In genomic region chr2:207276248-207276647, GRCh38 we compare ENCODE assay signal across 30 cellular contexts.
"Had no signal": no experiment of that assay in that cellular context is flagged by ENCODE, and none has a peak within 500 bp of the region (broad histone marks: within the 10 kb centered on the region; RNA-seq: fewer than 3 reads in every experiment).

No MANE protein-coding gene starts in this region.

- H3K9me3 Mint-ChIP-seq: activated B cell treated with CpG ODN at 0.5 μM for 24 hours; activated naive CD4-positive, alpha-beta T cell treated with anti-CD3 and anti-CD28 coated beads, Interleukin-2, amount 10 ng/mL, durations not matched to agents 7 days and 5 days; activated naive CD8-positive, alpha-beta T cell treated with anti-CD3 and anti-CD28 coated beads, Interleukin-2, amount 10 ng/mL, durations not matched to agents 7 days and 5 days; central memory CD8-positive, alpha-beta T cell; dendritic cell treated with granulocyte-macrophage colony-stimulating factor and Interleukin-4, amounts not matched to agents 40 ng/mL and 50 ng/mL, for 4 days had no signal

- H3K36me3 ChIP-seq: ascending aorta, brain microvascular endothelial cell, esophagus squamous epithelium, heart left ventricle, WERI-Rb-1 had no signal

- H3K4me3 Mint-ChIP-seq: activated B cell treated with CpG ODN at 0.5 μM for 24 hours; activated CD8-positive, alpha-beta T cell treated with anti-CD3 and anti-CD28 coated beads for 36 hours; activated naive CD4-positive, alpha-beta T cell treated with anti-CD3 and anti-CD28 coated beads, Interleukin-2, amount 10 ng/mL, durations not matched to agents 7 days and 5 days; activated naive CD8-positive, alpha-beta T cell treated with anti-CD3 and anti-CD28 coated beads, Interleukin-2, amount 10 ng/mL, durations not matched to agents 7 days and 5 days; activated T-helper 1 cell treated with anti-CD3 and anti-CD28 coated beads, Interleukin-12 subunit alpha, Interleukin-12 subunit beta, Interleukin-2, Interleukin-4 antibody, amounts not matched to agents 30 ng/mL and 10 ng/mL and 1 ng/mL, durations not matched to agents 14 hours and 24 hours and 36 hours; central memory CD8-positive, alpha-beta T cell; dendritic cell treated with granulocyte-macrophage colony-stimulating factor and Interleukin-4, amounts not matched to agents 40 ng/mL and 50 ng/mL, for 4 days; endodermal cell had no signal

- H3K27ac Mint-ChIP-seq: activated B cell treated with CpG ODN at 0.5 μM for 24 hours; activated CD8-positive, alpha-beta T cell treated with anti-CD3 and anti-CD28 coated beads for 36 hours; activated naive CD4-positive, alpha-beta T cell treated with anti-CD3 and anti-CD28 coated beads, Interleukin-2, amount 10 ng/mL, durations not matched to agents 7 days and 5 days; activated naive CD4-positive, alpha-beta T cell treated with anti-CD3 and anti-CD28 coated beads, Interleukin-2, amount 50 U/mL, for 72 hours; activated naive CD8-positive, alpha-beta T cell treated with anti-CD3 and anti-CD28 coated beads, Interleukin-2, amount 10 ng/mL, durations not matched to agents 7 days and 5 days; activated T-helper 1 cell treated with anti-CD3 and anti-CD28 coated beads, Interleukin-12 subunit alpha, Interleukin-12 subunit beta, Interleukin-2, Interleukin-4 antibody, amounts not matched to agents 30 ng/mL and 10 ng/mL and 1 ng/mL, durations not matched to agents 14 hours and 24 hours and 36 hours; dendritic cell treated with granulocyte-macrophage colony-stimulating factor and Interleukin-4, amounts not matched to agents 40 ng/mL and 50 ng/mL, for 4 days; endodermal cell had no signal

- H3K36me3 Mint-ChIP-seq: activated naive CD4-positive, alpha-beta T cell treated with anti-CD3 and anti-CD28 coated beads, Interleukin-2, amount 10 ng/mL, durations not matched to agents 7 days and 5 days; activated naive CD8-positive, alpha-beta T cell treated with anti-CD3 and anti-CD28 coated beads, Interleukin-2, amount 10 ng/mL, durations not matched to agents 7 days and 5 days had no signal

- H3K27me3 Mint-ChIP-seq: activated B cell treated with CpG ODN at 0.5 μM for 24 hours; activated CD8-positive, alpha-beta T cell treated with anti-CD3 and anti-CD28 coated beads for 36 hours; activated naive CD4-positive, alpha-beta T cell treated with anti-CD3 and anti-CD28 coated beads, Interleukin-2, amount 10 ng/mL, durations not matched to agents 7 days and 5 days; activated naive CD8-positive, alpha-beta T cell treated with anti-CD3 and anti-CD28 coated beads, Interleukin-2, amount 10 ng/mL, durations not matched to agents 7 days and 5 days had no signal

- ATAC-seq: activated CD4-positive, CD25-positive, alpha-beta regulatory T cell treated with anti-CD3 and anti-CD28 coated beads, Interleukin-2, amount 50 U/mL, for 24 hours; activated CD8-positive, alpha-beta T cell treated with anti-CD3 and anti-CD28 coated beads for 36 hours; activated naive CD4-positive, alpha-beta T cell treated with anti-CD3 and anti-CD28 coated beads, Interleukin-2, amount 50 U/mL, for 72 hours; heart left ventricle had no signal

- H3K4me1 Mint-ChIP-seq: activated B cell treated with CpG ODN at 0.5 μM for 24 hours; activated naive CD4-positive, alpha-beta T cell treated with anti-CD3 and anti-CD28 coated beads, Interleukin-2, amount 10 ng/mL, durations not matched to agents 7 days and 5 days; activated naive CD8-positive, alpha-beta T cell treated with anti-CD3 and anti-CD28 coated beads, Interleukin-2, amount 10 ng/mL, durations not matched to agents 7 days and 5 days; central memory CD8-positive, alpha-beta T cell had no signal

- H3K27ac ChIP-seq: ascending aorta, brain microvascular endothelial cell, coronary artery, dorsolateral prefrontal cortex, esophagus squamous epithelium, heart left ventricle, WERI-Rb-1 had no signal

- H3K4me1 ChIP-seq: ascending aorta, esophagus squamous epithelium had no signal

- H3K27me3 ChIP-seq: ascending aorta, brain microvascular endothelial cell, dorsolateral prefrontal cortex, esophagus squamous epithelium, heart left ventricle had no signal

- DNase-seq: activated B cell treated with CpG ODN at 0.5 μM for 24 hours; activated CD4-positive, alpha-beta T cell treated with anti-CD3 and anti-CD28 coated beads for 48 hours; activated CD4-positive, alpha-beta T cell treated with anti-CD3 and anti-CD28 coated beads, Interleukin-2, amount 50 U/mL, for 1 hour; activated CD4-positive, alpha-beta T cell treated with anti-CD3 and anti-CD28 coated beads, Interleukin-2, amount 50 U/mL, for 48 hours; activated CD8-positive, alpha-beta memory T cell treated with anti-CD3 and anti-CD28 coated beads for 24 hours; activated CD8-positive, alpha-beta T cell treated with anti-CD3 and anti-CD28 coated beads for 36 hours; activated gamma-delta T cell; activated naive CD4-positive, alpha-beta T cell; activated naive CD4-positive, alpha-beta T cell treated with anti-CD3 and anti-CD28 coated beads, Interleukin-2, amount 10 ng/mL, durations not matched to agents 7 days and 5 days; activated naive CD8-positive, alpha-beta T cell treated with anti-CD3 and anti-CD28 coated beads, Interleukin-2, amount 10 ng/mL, durations not matched to agents 7 days and 5 days; activated T-cell treated with anti-CD3 and anti-CD28 coated beads, Interleukin-2, amount 50 U/mL, for 1 hour; activated T-cell treated with anti-CD3 and anti-CD28 coated beads, Interleukin-2, amount 50 U/mL, for 48 hours; brain microvascular endothelial cell; dorsolateral prefrontal cortex; effector memory CD4-positive, alpha-beta T cell; erythroblast; esophagus squamous epithelium; foreskin fibroblast; glutamatergic neuron; heart left ventricle; T-helper 2 cell; WERI-Rb-1 had no signal

- H3K4me3 ChIP-seq: ascending aorta, coronary artery, dorsolateral prefrontal cortex, esophagus squamous epithelium, heart left ventricle had no signal

- H3K9me3 ChIP-seq: ascending aorta, esophagus squamous epithelium, heart left ventricle had no signal
